In the genomic region with DNA sequence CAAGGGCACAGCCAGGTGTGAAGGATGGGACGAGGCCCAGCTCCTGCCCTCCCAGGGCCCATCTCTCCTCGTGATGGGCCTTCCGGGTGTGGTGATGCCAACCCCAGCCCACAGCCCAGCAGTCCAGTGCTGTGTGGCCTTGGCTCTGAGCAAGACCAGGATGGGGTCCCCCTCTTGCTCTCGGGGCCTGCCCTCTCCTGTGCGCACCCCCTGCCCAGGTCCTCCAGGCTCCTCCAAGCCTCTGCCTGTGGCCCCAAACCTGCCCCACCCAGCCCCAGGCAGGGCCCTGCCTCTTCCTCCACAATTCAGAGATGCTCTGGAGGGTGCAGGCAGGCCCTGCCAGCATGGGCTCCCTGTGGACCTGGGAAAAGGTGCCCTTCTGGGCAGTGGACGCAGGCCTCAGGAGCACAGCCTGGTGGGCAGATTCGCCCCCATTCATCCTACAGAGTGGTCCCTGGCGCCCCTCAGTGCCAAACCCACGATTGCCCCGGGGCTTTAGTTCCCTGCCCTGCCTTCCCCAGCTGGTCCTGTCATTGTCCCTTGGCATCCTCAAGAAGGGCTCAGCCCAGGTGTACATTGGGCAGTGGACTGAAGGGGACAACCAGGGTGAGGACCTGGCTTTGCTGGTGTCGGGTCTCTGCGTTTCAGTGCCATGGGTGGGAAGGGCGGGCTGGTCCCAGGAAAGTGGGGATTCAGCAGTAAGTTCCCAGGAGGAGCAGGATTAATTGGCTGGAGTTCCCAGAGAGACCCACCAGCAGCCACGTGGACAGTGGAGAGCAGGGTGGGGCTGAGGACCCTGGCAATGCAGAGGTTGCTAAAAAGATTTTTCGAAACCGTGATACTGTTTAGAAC, we compare ENCODE assay signal across 18 cellular contexts. TPM values are rescaled to one million over a fixed set of nuclear protein-coding genes. Genes with fewer than 3 reads are reported as not detected.
DNase-seq lines count a peak whose midpoint lies in the region; ATAC-seq, FAIRE-seq and TF ChIP-seq lines count a peak whose summit lies in the region.
"Had no signal": no experiment of that assay in that cellular context is flagged by ENCODE, and none has a peak within 500 bp of the region (broad histone marks: within the 10 kb centered on the region; RNA-seq: fewer than 3 reads in every experiment).

No MANE protein-coding gene starts in this region.

- no peak for FAIRE-seq in A549 (lab: Jason Lieb, UNC)
- FAIRE-seq: GM12892 had no signal

- H2AFZ ChIP-seq in PC-3 (ENCODE audit: low read length) (no peak overlapping the region), osteoblast (ENCODE audit: low read length) (no peak overlapping the region)

- H3K79me2 ChIP-seq in PC-3 (ENCODE audit: low read length) (no peaks in the 10 kb centered on the region), osteoblast (ENCODE audit: insufficient read depth, low read length) (no peaks in the 10 kb centered on the region)

- WGBS in A549 (ENCODE audit: missing lambda C conversion rate), result 76% methylated on average over 4 of the region's 16 CpGs

- H3K4me2 ChIP-seq in A549 (no peak overlapping the region), PC-3 (ENCODE audit: low read length) (no peak overlapping the region), osteoblast (ENCODE audit: insufficient read depth, low read length) (no peak overlapping the region)
- H3K4me2 ChIP-seq: BLaER1 had no signal

- H3K36me3 ChIP-seq in PC-3 (ENCODE audit: low read depth, low read length), result peaks cover 22% of the 10 kb centered on the region
- H3K36me3 ChIP-seq in osteoblast (ENCODE audit: insufficient read depth, low read length), result peaks cover 25% of the 10 kb centered on the region
- H3K36me3 ChIP-seq in WERI-Rb-1, result peaks cover 20% of the 10 kb centered on the region

- no peak for TF ChIP-seq POLR2A in A549 (IDR thresholded peaks at IDR 0.05; ENCODE audit: low read length)

- no peak for TF ChIP-seq CTCF in A549 (IDR thresholded peaks at IDR 0.05)
- no peak for TF ChIP-seq CTCF in PC-3 (conservative IDR thresholded peaks at IDR 0.05; ENCODE audit: low read depth, low read length)
- no peak for TF ChIP-seq CTCF in osteoblast (IDR thresholded peaks at IDR 0.05; ENCODE audit: extremely low read depth, low read depth, low read length)
- TF ChIP-seq CTCF in WERI-Rb-1 (IDR thresholded peaks at IDR 0.05; ENCODE audit: low read depth, low read length), result no peak

- ATAC-seq in A549 (peak; percentile 10 to 31; a peak in 4 of 6 replicates), PC-3 (peak; percentile 17), esophagus mucosa (peak; percentile 13)

- no peaks in the 10 kb centered on the region for H3K27me3 ChIP-seq in PC-3 (ENCODE audit: low read length)
- H3K27me3 ChIP-seq in osteoblast (ENCODE audit: insufficient read depth, low read length), result no peaks in the 10 kb centered on the region
- H3K27me3 ChIP-seq in WERI-Rb-1 (ENCODE audit: insufficient read depth, low read depth, severe bottlenecking), result no peaks in the 10 kb centered on the region
- H3K27me3 ChIP-seq: BLaER1 had no signal

- H3K9ac ChIP-seq in PC-3 (ENCODE audit: low read length), result no peak overlapping the region

- no peaks in the 10 kb centered on the region for H3K4me1 ChIP-seq in A549
- no peaks in the 10 kb centered on the region for H3K4me1 ChIP-seq in PC-3 (ENCODE audit: insufficient read depth, low read length)
- no peaks in the 10 kb centered on the region for H3K4me1 ChIP-seq in osteoblast (ENCODE audit: insufficient read depth, low read length)

- CTCF ChIA-PET in A549 (lab: Yijun Ruan, JAX) (interaction anchor here (0.6 to 11.8 kb wide), 3 partner anchors 62 to 203 kb away, joined by 3 to 163 read pairs (median 4); a partner anchor contains a TSS), PC-3 (lab: Charles Lee) (interaction anchor here (0.6 kb wide), 1 partner anchor 240 kb away, joined by 3 read pairs; no protein-coding TSS in a partner anchor)

- H3K9me2 ChIP-seq in PC-3 (replicated peaks; ENCODE audit: low read length), result no peaks in the 10 kb centered on the region

- no peak overlapping the region for H3K4me3 ChIP-seq in A549
- no peak overlapping the region for H3K4me3 ChIP-seq in PC-3 (ENCODE audit: low read length)
- H3K4me3 ChIP-seq in osteoblast (ENCODE audit: insufficient read depth, low read length), result no peak overlapping the region
- no peak overlapping the region for H3K4me3 ChIP-seq in WERI-Rb-1 (ENCODE audit: low read depth, low read length)
- H3K4me3 ChIP-seq: BLaER1 had no signal

- H3K27ac ChIP-seq in A549 (no peak overlapping the region), PC-3 (ENCODE audit: low read length) (no peak overlapping the region), osteoblast (ENCODE audit: low read depth, low read length) (no peak overlapping the region), WERI-Rb-1 (no peak overlapping the region)
- H3K27ac ChIP-seq: BLaER1 had no signal

- no peaks in the 10 kb centered on the region for H4K20me1 ChIP-seq in PC-3 (ENCODE audit: low read length)
- H4K20me1 ChIP-seq in osteoblast (ENCODE audit: insufficient read depth, low read length), result no peaks in the 10 kb centered on the region
- H4K20me1 ChIP-seq: BLaER1 had no signal

- no peaks in the 10 kb centered on the region for H3K9me3 ChIP-seq in A549
- no peaks in the 10 kb centered on the region for H3K9me3 ChIP-seq in PC-3 (ENCODE audit: low read length)
- no peaks in the 10 kb centered on the region for H3K9me3 ChIP-seq in osteoblast (ENCODE audit: low read depth, low read length)
- no peaks in the 10 kb centered on the region for H3K9me3 ChIP-seq in WERI-Rb-1 (ENCODE audit: severe bottlenecking)
- H3K9me3 ChIP-seq: BLaER1 had no signal

- DNase-seq in A549 (ENCODE audit: low read depth in 1 of 2, low spot score in 1 of 2) (no peak), PC-3 (no peak), osteoblast (ENCODE audit: insufficient read length, low spot score, missing footprints) (peak; percentile 54), cerebellum (ENCODE audit: low spot score) (no peak), middle frontal gyrus (ENCODE audit: extremely low spot score, low spot score) (no peak), NCI-H526 treated with DMSO at 0.1 percent for 48 hours (lab: John Stamatoyannopoulos, UW) (no peak), WERI-Rb-1 (no peak)
- DNase-seq: H9, NCI-H1048, NCI-H1694, NCI-H2107, NCI-H345, NCI-H748 treated with DMSO at 0.1 percent for 48 hours had no signal

- intact Hi-C loops in PC-3 (cut with micrococcal nuclease), result loop anchor here (10.0 kb wide), 1 partner anchor 267 kb away; a partner anchor contains a TSS

- POLR2A ChIA-PET in A549 (lab: Yijun Ruan, JAX), result interaction anchor here (0.7 kb wide), 1 partner anchor 174 kb away, joined by 5 read pairs; no protein-coding TSS in a partner anchor
- POLR2A ChIA-PET in PC-3 (lab: Charles Lee; ENCODE audit: unreplicated experiment), result no interaction called here

- TF ChIP-seq RAD21 in A549 (conservative IDR thresholded peaks at IDR 0.05 in 1 of 2, IDR thresholded peaks at IDR 0.05 in 1 of 2), result no peak

- H3F3A ChIP-seq in PC-3 (ENCODE audit: low read length, unreplicated experiment), result peaks cover 5% of the 10 kb centered on the region

- no TSS peak for BruUV-seq in PC-3 (replicated peaks; lab: Mats Ljungman, UMichigan)

- no peak for TF ChIP-seq EP300 in A549 (IDR thresholded peaks at IDR 0.05)

RNA-seq across cellular contexts. Expression of a gene that starts 19.8 kb away (rescaled TPM):
- polyA plus RNA-seq in A549 (2011; rRNA removed) (38.6 and 42.0 TPM in 2 replicates), A549 (2017; fragmentation: RNase III; extraction: RNeasy Plus Mini Kit Qiagen cat#74134 plus additional on column Dnase treatment) (39.8 to 44.6 TPM (median 41.0 TPM) in 3 replicates)
- polyA plus RNA-seq in A549 (2012; cell fraction: cytosol; rRNA removed), result 31.9 and 33.7 TPM in 2 replicates
- polyA plus RNA-seq in A549 (2012; cell fraction: nucleus; rRNA removed), result 27.3 and 28.0 TPM in 2 replicates
- 52.9 and 72.1 TPM in 2 replicates for polyA minus RNA-seq in A549 (2011; rRNA and poly(A)+ RNA removed)
- total RNA-seq in PC-3 (2014; rRNA removed) (70.1 and 77.0 TPM in 2 replicates), esophagus mucosa (23.0 TPM), osteoblast (28.6 and 31.2 TPM in 2 replicates), cerebellum (22.3 TPM)

RNA-seq across cellular contexts. Expression of a gene that starts 20.1 kb away (rescaled TPM):
- polyA plus RNA-seq in A549 (2011; rRNA removed) (385 and 399 TPM in 2 replicates), A549 (2017; fragmentation: RNase III; extraction: RNeasy Plus Mini Kit Qiagen cat#74134 plus additional on column Dnase treatment) (304 to 315 TPM (median 309 TPM) in 3 replicates)
- polyA plus RNA-seq in A549 (2012; cell fraction: cytosol; rRNA removed), result 419 and 463 TPM in 2 replicates
- polyA plus RNA-seq in A549 (2012; cell fraction: nucleus; rRNA removed), result 147 and 348 TPM in 2 replicates
- 123 and 143 TPM in 2 replicates for polyA minus RNA-seq in A549 (2011; rRNA and poly(A)+ RNA removed)
- total RNA-seq in PC-3 (2014; rRNA removed) (124 and 131 TPM in 2 replicates), esophagus mucosa (145 TPM), osteoblast (14.5 and 14.7 TPM in 2 replicates), cerebellum (14.8 TPM)

RNA-seq across cellular contexts. Expression of a gene that starts 20.7 kb away (rescaled TPM):
- 15.1 and 22.0 TPM in 2 replicates for polyA plus RNA-seq in A549 (2011; rRNA removed)
- polyA plus RNA-seq in A549 (2012; cell fraction: cytosol; rRNA removed), result 48.6 and 61.0 TPM in 2 replicates
- polyA plus RNA-seq in A549 (2012; cell fraction: nucleus; rRNA removed), result 52.9 and 64.2 TPM in 2 replicates
- 52.8 to 62.8 TPM (median 53.8 TPM) in 3 replicates for polyA plus RNA-seq in A549 (2017; fragmentation: RNase III; extraction: RNeasy Plus Mini Kit Qiagen cat#74134 plus additional on column Dnase treatment)
- 9.5 and 21.0 TPM in 2 replicates for polyA minus RNA-seq in A549 (2011; rRNA and poly(A)+ RNA removed)
- total RNA-seq in PC-3 (2014; rRNA removed), result 240 and 267 TPM in 2 replicates
- total RNA-seq in esophagus mucosa, result 29.7 TPM
- 22.4 and 25.3 TPM in 2 replicates for total RNA-seq in osteoblast
- total RNA-seq in cerebellum, result 22.9 TPM

RNA-seq across cellular contexts. Expression of a gene that starts 29.6 kb away (rescaled TPM):
- polyA plus RNA-seq in A549 (2011; rRNA removed) (not detected in 2 replicates), A549 (2017; fragmentation: RNase III; extraction: RNeasy Plus Mini Kit Qiagen cat#74134 plus additional on column Dnase treatment) (not detected in 3 replicates)
- 0.05 TPM in 1 of 2 replicates, not detected in the other for polyA plus RNA-seq in A549 (2012; cell fraction: cytosol; rRNA removed)
- 0.31 and 0.54 TPM in 2 replicates for polyA plus RNA-seq in A549 (2012; cell fraction: nucleus; rRNA removed)
- not detected in 2 replicates for polyA minus RNA-seq in A549 (2011; rRNA and poly(A)+ RNA removed)
- total RNA-seq in PC-3 (2014; rRNA removed) (74.5 and 84.2 TPM in 2 replicates), esophagus mucosa (9.2 TPM), osteoblast (1.8 and 2.9 TPM in 2 replicates), cerebellum (not detected)
- total RNA-seq: A172, H9, MCF 10A had no signal

RNA-seq across cellular contexts. Expression of a gene that starts 36.9 kb away (rescaled TPM):
- not detected in 2 replicates for polyA plus RNA-seq in A549 (2011; rRNA removed)
- polyA plus RNA-seq in A549 (2012; cell fraction: cytosol; rRNA removed), result not detected in 2 replicates
- not detected in 2 replicates for polyA plus RNA-seq in A549 (2012; cell fraction: nucleus; rRNA removed)
- not detected in 3 replicates for polyA plus RNA-seq in A549 (2017; fragmentation: RNase III; extraction: RNeasy Plus Mini Kit Qiagen cat#74134 plus additional on column Dnase treatment)
- polyA minus RNA-seq in A549 (2011; rRNA and poly(A)+ RNA removed), result not detected in 2 replicates
- total RNA-seq in PC-3 (2014; rRNA removed), result not detected in 2 replicates
- not detected for total RNA-seq in esophagus mucosa
- total RNA-seq in osteoblast, result not detected in 2 replicates
- not detected for total RNA-seq in cerebellum
- total RNA-seq: A172, MCF 10A had no signal
